ENCODE assay signal across 13 cellular contexts in genomic region chr16:18853694-18854093, GRCh38.
"Had no signal": no experiment of that assay in that cellular context is flagged by ENCODE, and none has a peak within 500 bp of the region (broad histone marks: within the 10 kb centered on the region; RNA-seq: fewer than 3 reads in every experiment).

No MANE protein-coding gene starts in this region.

- H3K4me1 Mint-ChIP-seq: stimulated activated memory B cell treated with anti-CD40 and anti-IgM and Interleukin-4, amounts not matched to agents 10 μg/mL and 1 μg/mL and 100 μg/mL, for 72 hours; WTC11 had no signal

- H3K4me3 Mint-ChIP-seq: activated T-cell treated with anti-CD3 and anti-CD28 coated beads, Interleukin-2, amount 50 U/mL, for 72 hours; natural killer cell; stimulated activated memory B cell treated with anti-CD40 and anti-IgM and Interleukin-4, amounts not matched to agents 10 μg/mL and 1 μg/mL and 100 μg/mL, for 72 hours; WTC11 had no signal

- H3K9me3 Mint-ChIP-seq: activated T-cell treated with anti-CD3 and anti-CD28 coated beads, Interleukin-2, amount 50 U/mL, for 72 hours; natural killer cell; stimulated activated memory B cell treated with anti-CD40 and anti-IgM and Interleukin-4, amounts not matched to agents 10 μg/mL and 1 μg/mL and 100 μg/mL, for 72 hours; WTC11 had no signal

- ATAC-seq: left ventricle myocardium superior; natural killer cell; stimulated activated memory B cell treated with anti-CD40 and anti-IgM and Interleukin-4, amounts not matched to agents 10 μg/mL and 1 μg/mL and 100 μg/mL, for 72 hours; WTC11 had no signal

- H3K27me3 Mint-ChIP-seq: stimulated activated memory B cell treated with anti-CD40 and anti-IgM and Interleukin-4, amounts not matched to agents 10 μg/mL and 1 μg/mL and 100 μg/mL, for 72 hours had no signal

- H3K27ac Mint-ChIP-seq: stimulated activated memory B cell treated with anti-CD40 and anti-IgM and Interleukin-4, amounts not matched to agents 10 μg/mL and 1 μg/mL and 100 μg/mL, for 72 hours; WTC11 had no signal

- DNase-seq: activated CD4-positive, alpha-beta T cell treated with anti-CD3 and anti-CD28 coated beads for 48 hours; activated naive CD4-positive, alpha-beta T cell; activated T-cell treated with anti-CD3 and anti-CD28 coated beads, Interleukin-2, amount 50 U/mL, for 72 hours; adrenal gland; foreskin melanocyte; kidney glomerular epithelial cell; left ventricle myocardium superior; mesendoderm; natural killer cell; T-helper 2 cell; uterus had no signal
